In the genomic region with DNA sequence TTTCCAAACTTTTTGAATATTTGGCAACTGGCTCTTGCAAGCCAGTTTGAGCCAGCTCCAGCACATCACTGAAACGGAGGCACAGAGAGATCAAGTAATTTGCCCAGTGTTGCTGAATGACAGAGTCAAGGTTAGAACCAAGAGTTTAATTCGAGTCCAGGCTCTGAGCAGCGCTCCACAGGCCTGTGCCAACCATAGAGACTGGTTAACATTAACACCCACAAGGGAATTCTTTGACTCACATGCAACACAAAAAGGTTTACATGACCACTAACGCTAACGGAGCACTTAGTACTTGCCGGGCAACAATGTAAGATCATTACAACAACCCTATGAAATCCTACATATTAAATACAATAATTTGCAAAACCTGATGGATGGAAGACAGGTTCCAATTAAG, we compare ENCODE assay signal across 10 cellular contexts. TPM values are rescaled to one million over a fixed set of nuclear protein-coding genes. Genes with fewer than 3 reads are reported as not detected.
DNase-seq lines count a peak whose midpoint lies in the region; ATAC-seq, FAIRE-seq and TF ChIP-seq lines count a peak whose summit lies in the region.
"Had no signal": no experiment of that assay in that cellular context is flagged by ENCODE, and none has a peak within 500 bp of the region (broad histone marks: within the 10 kb centered on the region; RNA-seq: fewer than 3 reads in every experiment).

No MANE protein-coding gene starts in this region.

- FAIRE-seq in keratinocyte (lab: Jason Lieb, UNC): no peak
- no peak for FAIRE-seq in kidney (lab: Jason Lieb, UNC)
- FAIRE-seq: D721Med had no signal

- H3K27ac Mint-ChIP-seq in activated T-helper 17 cell treated with anti-CD3 and anti-CD28 coated beads, Interleukin-2, amount 50 U/mL, for 72 hours: peak overlapping the region; percentile 89

- H3K27me3 Mint-ChIP-seq in activated T-helper 17 cell treated with anti-CD3 and anti-CD28 coated beads, Interleukin-2, amount 50 U/mL, for 72 hours: no peaks in the 10 kb centered on the region

- dilution Hi-C loops in keratinocyte (cut with MboI; ENCODE audit: extremely low pct_ligation_motif_present, low sequenced_read_pairs): no loop called here

- ATAC-seq in activated T-helper 17 cell treated with anti-CD3 and anti-CD28 coated beads, Interleukin-2, amount 50 U/mL, for 72 hours (replicated peaks): peak; percentile 36
- no peak for ATAC-seq in upper lobe of right lung
- ATAC-seq in GM21576 (IDR thresholded peaks at IDR 0.05; ENCODE audit: unreplicated experiment): no peak

- H2AFZ ChIP-seq in keratinocyte (ENCODE audit: control insufficient read depth, low read length): no peak overlapping the region

- H3K27ac ChIP-seq in right atrium auricular region (peak overlapping the region in 1 of 2 donors; percentile 70), keratinocyte (ENCODE audit: control insufficient read depth, insufficient read depth, low read length) (no peak overlapping the region), upper lobe of right lung (no peak overlapping the region), kidney (ENCODE audit: low read depth in 2 of 2, low read length in 2 of 2) (no peak overlapping the region)

- no peaks in the 10 kb centered on the region for H3K9me1 ChIP-seq in keratinocyte (ENCODE audit: control insufficient read depth, extremely low read depth, insufficient read depth, low read length)

- H3K4me2 ChIP-seq in keratinocyte (ENCODE audit: control insufficient read depth, extremely low read depth, insufficient read depth, low read depth, low read length): peak overlapping the region; percentile 79

- DNase-seq in right atrium auricular region (ENCODE audit: low spot score): no peak
- DNase-seq in cardiac septum (ENCODE audit: low spot score): no peak
- no peak for DNase-seq in keratinocyte (ENCODE audit: low read depth, low spot score)
- DNase-seq in upper lobe of right lung: no peak
- DNase-seq in kidney: no peak
- DNase-seq in NCI-H1694 treated with DMSO at 0.1 percent for 48 hours (lab: John Stamatoyannopoulos, UW): no peak
- DNase-seq: head of caudate nucleus had no signal

- H3K9me3 Mint-ChIP-seq in activated T-helper 17 cell treated with anti-CD3 and anti-CD28 coated beads, Interleukin-2, amount 50 U/mL, for 72 hours: no peaks in the 10 kb centered on the region

- H3K4me1 Mint-ChIP-seq in activated T-helper 17 cell treated with anti-CD3 and anti-CD28 coated beads, Interleukin-2, amount 50 U/mL, for 72 hours: peaks cover 58% of the 10 kb centered on the region

- peaks cover 43% of the 10 kb centered on the region for H3K36me3 Mint-ChIP-seq in activated T-helper 17 cell treated with anti-CD3 and anti-CD28 coated beads, Interleukin-2, amount 50 U/mL, for 72 hours (ENCODE audit: low read depth)

- H3K27me3 ChIP-seq in right atrium auricular region: no peaks in the 10 kb centered on the region
- H3K27me3 ChIP-seq in keratinocyte (ENCODE audit: control insufficient read depth, extremely low read depth, insufficient read depth, low read length): no peaks in the 10 kb centered on the region
- H3K27me3 ChIP-seq in upper lobe of right lung: no peaks in the 10 kb centered on the region

- intact Hi-C loops in cardiac septum (cut with DNase I) (loop anchor here (5.0 to 10.0 kb wide), 2 partner anchors 96 to 344 kb away; no protein-coding TSS in a partner anchor), upper lobe of right lung (cut with DNase I) (loop anchor here (10.0 kb wide), 1 partner anchor 346 kb away; no protein-coding TSS in a partner anchor), kidney (cut with DNase I) (no loop called here)

- H3K4me3 Mint-ChIP-seq in activated T-helper 17 cell treated with anti-CD3 and anti-CD28 coated beads, Interleukin-2, amount 50 U/mL, for 72 hours: peak overlapping the region; percentile 92

- H3K4me3 ChIP-seq in right atrium auricular region (peak overlapping the region; percentile 51 to 67), keratinocyte (ENCODE audit: control insufficient read depth in 2 of 3, extremely low read depth in 1 of 3, insufficient read depth in 2 of 3, low read depth in 1 of 3, low read length in 3 of 3) (peak overlapping the region in 2 of 3 experiments; percentile 28 to 79), upper lobe of right lung (peak overlapping the region; percentile 63), kidney (ENCODE audit: low read length in 2 of 2) (peak overlapping the region in 1 of 2 donors; percentile 55)

- H3K9ac ChIP-seq in keratinocyte (ENCODE audit: control insufficient read depth, extremely low read depth, insufficient read depth, low read length): no peak overlapping the region
- H3K9ac ChIP-seq in kidney (ENCODE audit: low read length in 2 of 2): no peak overlapping the region

- H3K36me3 ChIP-seq in right atrium auricular region: no peaks in the 10 kb centered on the region
- H3K36me3 ChIP-seq in keratinocyte (ENCODE audit: control insufficient read depth in 2 of 2, extremely low read depth in 1 of 2, insufficient read depth in 2 of 2, low read length in 2 of 2): peaks cover 0 to 4% of the 10 kb centered on the region in 2 experiments
- no peaks in the 10 kb centered on the region for H3K36me3 ChIP-seq in upper lobe of right lung
- no peaks in the 10 kb centered on the region for H3K36me3 ChIP-seq in kidney (ENCODE audit: control insufficient read depth in 1 of 2, insufficient read depth in 2 of 2, low read length in 2 of 2)

- TF ChIP-seq CTCF in right atrium auricular region (IDR thresholded peaks at IDR 0.05): no peak
- TF ChIP-seq CTCF in keratinocyte (optimal IDR thresholded peaks at IDR 0.05 in 1 of 3, IDR thresholded peaks at IDR 0.05 in 1 of 3, conservative IDR thresholded peaks at IDR 0.05 in 1 of 3; ENCODE audit: extremely low read depth in 1 of 3, insufficient read depth in 2 of 3, low read length in 3 of 3): no peak
- no peak for TF ChIP-seq CTCF in upper lobe of right lung (IDR thresholded peaks at IDR 0.05)
- no peak for TF ChIP-seq CTCF in kidney (IDR thresholded peaks at IDR 0.05; ENCODE audit: borderline replicate concordance, extremely low read depth, insufficient read depth)

- peaks cover 0 to 12% of the 10 kb centered on the region in 2 donors for H3K4me1 ChIP-seq in right atrium auricular region
- peaks cover 32% of the 10 kb centered on the region for H3K4me1 ChIP-seq in keratinocyte (ENCODE audit: control insufficient read depth, extremely low read depth, insufficient read depth, low read length)
- peaks cover 4% of the 10 kb centered on the region for H3K4me1 ChIP-seq in upper lobe of right lung
- H3K4me1 ChIP-seq in kidney (ENCODE audit: control insufficient read depth in 1 of 2, insufficient read depth in 1 of 2, low read depth in 1 of 2, low read length in 2 of 2): peaks cover 3% of the 10 kb centered on the region in 2 donors

- H3K9me3 ChIP-seq in right atrium auricular region: no peaks in the 10 kb centered on the region
- no peaks in the 10 kb centered on the region for H3K9me3 ChIP-seq in keratinocyte (ENCODE audit: control insufficient read depth, low read depth, low read length)
- no peaks in the 10 kb centered on the region for H3K9me3 ChIP-seq in upper lobe of right lung
- H3K9me3 ChIP-seq in kidney (ENCODE audit: control insufficient read depth in 1 of 2, low read length in 2 of 2): no peaks in the 10 kb centered on the region

- H3K79me2 ChIP-seq in keratinocyte (ENCODE audit: control insufficient read depth, insufficient read depth, low read length): peaks cover 60% of the 10 kb centered on the region

- H4K20me1 ChIP-seq in keratinocyte (ENCODE audit: control insufficient read depth, extremely low read depth, insufficient read depth, low read length): no peaks in the 10 kb centered on the region

RNA-seq across cellular contexts. Expression of gene RGS10, which starts 1.5 kb away (rescaled TPM):
- total RNA-seq in right atrium auricular region: 10 to 100 TPM in 1 of 2 donors, 1 to 10 TPM in 1; 7.8 to 10.8 TPM
- 3.2 TPM for total RNA-seq in cardiac septum
- 10 to 100 TPM; 85.2 to 87.7 TPM for total RNA-seq in activated T-helper 17 cell treated with anti-CD3 and anti-CD28 coated beads, Interleukin-2, amount 50 U/mL, for 72 hours
- polyA plus RNA-seq in keratinocyte: 51.0 to 87.8 TPM (median 66.4 TPM) in 3 replicates
- 26.7 TPM for polyA plus RNA-seq in keratinocyte (2011; ENCODE audit: low read depth)
- polyA plus RNA-seq in keratinocyte (2011; cell fraction: cytosol; rRNA removed): 79.8 and 97.8 TPM in 2 replicates
- 16.2 and 23.1 TPM in 2 replicates for polyA plus RNA-seq in keratinocyte (2011; cell fraction: nucleus; rRNA removed)
- 62.0 and 82.8 TPM in 2 replicates for polyA plus RNA-seq in keratinocyte (2012; ENCODE audit: low replicate concordance)
- 2.9 to 22.3 TPM (median 17.0 TPM) in 3 replicates for polyA minus RNA-seq in keratinocyte
- polyA minus RNA-seq in keratinocyte (2011; cell fraction: cytosol; rRNA and poly(A)+ RNA removed): 43.5 TPM
- 6.0 and 6.7 TPM in 2 replicates for polyA minus RNA-seq in keratinocyte (2011; cell fraction: nucleus; rRNA and poly(A)+ RNA removed)
- total RNA-seq in upper lobe of right lung: 31.0 TPM
- total RNA-seq in kidney: 19.9 TPM
- 25.4 TPM for polyA plus RNA-seq in kidney (ENCODE audit: insufficient read depth, low read depth, low replicate concordance)

RNA-seq across cellular contexts. Expression of gene TIAL1, which starts 55.7 kb away (rescaled TPM):
- total RNA-seq in right atrium auricular region (10 to 100 TPM; 32.5 to 39.2 TPM), cardiac septum (75.0 TPM), upper lobe of right lung (104 TPM), kidney (88.8 TPM)
- 100 to 1,000 TPM; 195 to 202 TPM for total RNA-seq in activated T-helper 17 cell treated with anti-CD3 and anti-CD28 coated beads, Interleukin-2, amount 50 U/mL, for 72 hours
- polyA plus RNA-seq in keratinocyte (66.9 to 117 TPM (median 98.1 TPM) in 3 replicates), kidney (ENCODE audit: insufficient read depth, low read depth, low replicate concordance) (46.7 TPM)
- 181 TPM for polyA plus RNA-seq in keratinocyte (2011; ENCODE audit: low read depth)
- polyA plus RNA-seq in keratinocyte (2011; cell fraction: cytosol; rRNA removed): 42.0 and 70.2 TPM in 2 replicates
- 193 and 255 TPM in 2 replicates for polyA plus RNA-seq in keratinocyte (2011; cell fraction: nucleus; rRNA removed)
- 70.7 and 108 TPM in 2 replicates for polyA plus RNA-seq in keratinocyte (2012; ENCODE audit: low replicate concordance)
- polyA minus RNA-seq in keratinocyte: 23.8 to 78.1 TPM (median 32.4 TPM) in 3 replicates
- polyA minus RNA-seq in keratinocyte (2011; cell fraction: cytosol; rRNA and poly(A)+ RNA removed): 24.4 TPM
- 35.2 and 69.0 TPM in 2 replicates for polyA minus RNA-seq in keratinocyte (2011; cell fraction: nucleus; rRNA and poly(A)+ RNA removed)
